In the genomic region with DNA sequence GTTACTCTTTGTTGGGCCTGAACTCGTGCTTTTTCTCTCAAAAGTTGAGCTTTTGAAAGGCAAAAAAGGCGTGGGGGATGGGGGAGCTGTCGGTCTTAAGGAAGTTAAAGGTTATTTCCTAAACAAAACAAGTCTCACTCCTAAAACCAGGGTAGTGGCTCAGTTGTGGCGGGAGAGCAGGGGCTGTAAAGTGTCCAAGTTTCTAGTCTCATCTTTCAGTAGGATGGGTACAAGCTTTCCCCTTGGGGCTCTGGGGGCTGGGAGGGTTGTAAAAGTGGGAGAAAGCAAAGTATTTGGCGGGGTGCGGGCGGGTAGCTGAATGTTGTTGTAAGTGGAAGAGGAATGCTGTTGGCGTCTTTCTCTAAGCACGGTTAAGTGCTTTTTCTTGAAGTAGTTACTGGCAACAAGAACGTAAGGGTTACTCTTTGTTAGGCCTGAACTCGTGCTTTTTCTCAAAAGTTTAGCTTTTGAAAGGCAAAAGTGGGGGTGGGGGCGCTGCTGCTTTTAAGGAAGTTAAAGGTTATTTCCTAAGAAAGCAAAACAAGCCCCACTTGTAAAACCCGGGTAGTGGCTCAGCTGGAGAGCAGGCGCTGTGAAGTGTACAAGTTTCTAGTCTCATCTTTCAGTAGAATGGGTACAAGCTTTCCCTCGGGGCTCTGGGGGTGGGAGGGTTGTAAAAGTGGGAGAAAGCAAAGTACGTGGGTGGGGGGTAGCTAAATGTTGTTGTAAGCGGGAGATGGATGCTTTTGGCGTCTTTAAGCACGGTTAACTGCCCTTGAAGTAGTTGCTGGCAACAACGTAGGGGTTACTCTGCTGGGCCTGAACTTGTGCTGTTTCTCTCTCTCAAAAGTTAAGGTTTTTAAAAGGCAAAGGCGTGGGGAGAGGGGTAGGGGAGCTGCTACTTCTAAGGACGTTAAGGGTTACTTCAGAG, we compare ENCODE assay signal across 8 cellular contexts. TPM values are rescaled to one million over a fixed set of nuclear protein-coding genes. Genes with fewer than 3 reads are reported as not detected.
DNase-seq lines count a peak whose midpoint lies in the region; ATAC-seq and TF ChIP-seq lines count a peak whose summit lies in the region.

No MANE protein-coding gene starts in this region.

- H3K9me3 ChIP-seq in OCI-LY3 (ENCODE audit: insufficient read depth, low read length) (no peaks in the 10 kb centered on the region), body of pancreas (no peaks in the 10 kb centered on the region), stomach (no peaks in the 10 kb centered on the region)

- no peak for TF ChIP-seq CTCF in 22Rv1 (IDR thresholded peaks at IDR 0.05)
- no peak for TF ChIP-seq CTCF in OCI-LY3 (IDR thresholded peaks at IDR 0.05; ENCODE audit: low read depth, low read length)
- no peak for TF ChIP-seq CTCF in body of pancreas (IDR thresholded peaks at IDR 0.05)
- no peak for TF ChIP-seq CTCF in stomach (IDR thresholded peaks at IDR 0.05)

- peak overlapping the region; percentile 89 for H3K4me2 ChIP-seq in OCI-LY3 (ENCODE audit: low read length)

- intact Hi-C loops in body of pancreas (cut with DNase I) (no loop called here), stomach (cut with DNase I; ENCODE audit: low total_unique reads) (no loop called here)

- H3K9ac ChIP-seq in OCI-LY3 (ENCODE audit: low read length) = peak overlapping the region; percentile 99

- no peak overlapping the region for H2AFZ ChIP-seq in OCI-LY3 (ENCODE audit: low read depth, low read length)

- H3K27me3 ChIP-seq in OCI-LY3 (ENCODE audit: low read depth, low read length) (peaks cover 26% of the 10 kb centered on the region), body of pancreas (no peaks in the 10 kb centered on the region), stomach (no peaks in the 10 kb centered on the region)

- DNase-seq in body of pancreas = peak in 2 of 4 donors; percentile 34 to 51
- DNase-seq in left kidney (ENCODE audit: low read depth, low spot score) = peak; percentile 77
- DNase-seq in stomach = no peak
- DNase-seq in GM19238 (ENCODE audit: insufficient read length, low spot score) = no peak
- DNase-seq in cerebellar cortex (ENCODE audit: low spot score) = no peak

- peaks cover 37% of the 10 kb centered on the region for H3K4me1 ChIP-seq in OCI-LY3 (ENCODE audit: low read length)
- peaks cover 23% of the 10 kb centered on the region for H3K4me1 ChIP-seq in body of pancreas
- peaks cover 23 to 55% (median 48%) of the 10 kb centered on the region in 4 donors for H3K4me1 ChIP-seq in stomach

- peak overlapping the region; percentile 84 for H3K27ac ChIP-seq in 22Rv1
- peak overlapping the region; percentile 89 for H3K27ac ChIP-seq in OCI-LY3 (ENCODE audit: low read length)
- H3K27ac ChIP-seq in body of pancreas = peak overlapping the region; percentile 63 to 95 (median 90)
- peak overlapping the region; percentile 94 to 99 (median 97) for H3K27ac ChIP-seq in stomach

- peaks cover 43% of the 10 kb centered on the region for H3K79me2 ChIP-seq in OCI-LY3 (ENCODE audit: low read length)

- H3K4me3 ChIP-seq in OCI-LY3 (ENCODE audit: low read length) (peak overlapping the region; percentile 95), body of pancreas (peak overlapping the region in 1 of 2 donors; percentile 29), stomach (peak overlapping the region; percentile 70 to 96 (median 94))

- TF ChIP-seq POLR2A in body of pancreas (IDR thresholded peaks at IDR 0.05) (no peak), stomach (IDR thresholded peaks at IDR 0.05) (no peak)

- H3K36me3 ChIP-seq in OCI-LY3 (replicated peaks; ENCODE audit: low read depth, low read length) (peaks cover 30% of the 10 kb centered on the region), body of pancreas (replicated peaks in 1 of 2; ENCODE audit: insufficient read depth in 1 of 2, low read depth in 2 of 2) (peaks cover 0 to 4% of the 10 kb centered on the region in 2 donors), stomach (peaks cover 24 to 28% (median 26%) of the 10 kb centered on the region in 4 donors)

- TF ChIP-seq EP300 in stomach (IDR thresholded peaks at IDR 0.05) = no peak

- H4K20me1 ChIP-seq in OCI-LY3 (ENCODE audit: insufficient read depth, low read length) = peaks cover 20% of the 10 kb centered on the region

- 43 to 52% methylated on average over 22 of the region's 22 CpGs for WGBS in body of pancreas, 2 donors
- WGBS in stomach, 5 donors = 31 to 46% (median 39%) methylated on average over 22 of the region's 22 CpGs

- ATAC-seq in GM21390 (IDR thresholded peaks at IDR 0.05; ENCODE audit: unreplicated experiment) = peak; percentile 28
- ATAC-seq in body of pancreas = no peak

RNA-seq across cellular contexts. Expression of gene WDR1, which starts 1.1 kb away (rescaled TPM):
- total RNA-seq in body of pancreas = 10 to 100 TPM; 46.1 to 51.9 TPM
- total RNA-seq in stomach = 100 to 1,000 TPM in 3 of 5 donors, 10 to 100 TPM in 2; 52.4 to 167 (median 104) TPM
- polyA plus RNA-seq in stomach = 100 to 1,000 TPM in 2 of 3 donors, 10 to 100 TPM in 1; 91.2 to 145 (median 115) TPM
